8 cellular contexts compared by ENCODE assay signal in the genomic region with DNA sequence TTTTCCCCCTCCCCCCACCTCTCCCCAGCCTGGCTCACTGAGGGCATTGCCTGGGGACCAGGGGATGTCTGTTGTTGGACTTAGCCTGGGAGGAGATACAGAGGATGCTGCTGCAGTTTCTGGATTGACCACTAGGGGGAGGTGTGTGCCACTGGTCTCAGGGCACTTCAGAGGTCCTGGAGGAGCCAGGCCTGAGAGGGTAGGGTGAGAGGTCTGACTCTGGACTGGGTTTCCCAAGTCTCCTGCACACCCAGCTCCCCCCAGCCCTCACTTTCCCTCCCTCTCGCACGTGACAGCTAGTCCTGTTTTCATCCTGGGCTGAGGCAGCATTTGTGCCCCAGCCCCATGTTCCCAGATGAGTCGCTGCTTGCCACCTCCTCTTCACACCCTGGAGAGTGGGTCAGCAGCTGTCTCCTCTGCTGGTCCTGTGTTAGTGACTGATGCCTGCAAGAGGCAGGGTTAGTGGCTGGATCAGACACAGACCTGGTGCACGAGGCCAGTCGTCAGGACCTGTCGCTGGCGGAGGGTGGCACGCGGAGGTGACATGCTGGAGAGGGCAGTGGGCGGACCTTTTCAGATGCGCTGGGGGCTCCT. TPM values are rescaled to one million over a fixed set of nuclear protein-coding genes. Genes with fewer than 3 reads are reported as not detected.
DNase-seq lines count a peak whose midpoint lies in the region; ATAC-seq, FAIRE-seq and TF ChIP-seq lines count a peak whose summit lies in the region.

No MANE protein-coding gene starts in this region.

- no peaks in the 10 kb centered on the region for H3K9me3 ChIP-seq in endothelial cell of umbilical vein (replicated peaks; ENCODE audit: control insufficient read depth, insufficient read depth, low read length)

- no peak overlapping the region for H3K9ac ChIP-seq in endothelial cell of umbilical vein (replicated peaks; ENCODE audit: extremely low read depth, insufficient read depth, low read length)

- no peak overlapping the region for H2AFZ ChIP-seq in endothelial cell of umbilical vein (ENCODE audit: low read depth, low read length)

- ATAC-seq in GM18907 (IDR thresholded peaks at IDR 0.05; ENCODE audit: unreplicated experiment) (peak; percentile 74), HG03342 (IDR thresholded peaks at IDR 0.05; ENCODE audit: unreplicated experiment) (peak; percentile 67)

- no peaks in the 10 kb centered on the region for H3K27me3 ChIP-seq in BJ (ENCODE audit: control insufficient read depth, insufficient read depth, low read length)
- no peaks in the 10 kb centered on the region for H3K27me3 ChIP-seq in endothelial cell of umbilical vein (ENCODE audit: control insufficient read depth in 2 of 2, insufficient read depth in 2 of 2, low read length in 2 of 2)

- FAIRE-seq in endothelial cell of umbilical vein (lab: Jason Lieb, UNC): peak; percentile 87

- POLR2A ChIA-PET in BJ (lab: Charles Lee): interaction anchor here (0.6 to 0.7 kb wide), 2 partner anchors 24 to 1940 kb away, joined by 3 to 10 read pairs; no protein-coding TSS in a partner anchor
- POLR2A ChIA-PET in endothelial cell of umbilical vein (lab: Charles Lee): no interaction called here

- intact Hi-C loops in endothelial cell of umbilical vein (cut with micrococcal nuclease): loop anchor here (1.0 to 5.0 kb wide), 12 partner anchors 21 to 432 kb away; partner anchors contain the start of genes P4HA2 and SLC22A5

- H3K4me2 ChIP-seq in endothelial cell of umbilical vein (ENCODE audit: insufficient read depth, low read length): no peak overlapping the region

- H3K4me3 ChIP-seq in BJ (ENCODE audit: low read depth, low read length) (no peak overlapping the region), endothelial cell of umbilical vein (replicated peaks in 1 of 3; ENCODE audit: insufficient read depth in 1 of 3, low read depth in 1 of 3, low read length in 3 of 3) (no peak overlapping the region)

- H3K36me3 ChIP-seq in BJ (ENCODE audit: control insufficient read depth, insufficient read depth, low read length) (no peaks in the 10 kb centered on the region), endothelial cell of umbilical vein (ENCODE audit: control insufficient read depth in 2 of 2, extremely low read depth in 1 of 2, insufficient read depth in 2 of 2, low read length in 2 of 2) (no peaks in the 10 kb centered on the region)

- dilution Hi-C loops in endothelial cell of umbilical vein (cut with MboI; ENCODE audit: extremely low pct_ligation_motif_present, low sequenced_read_pairs): no loop called here

- H3K4me1 ChIP-seq in endothelial cell of umbilical vein (ENCODE audit: control insufficient read depth, extremely low read depth, insufficient read depth, low read length): no peaks in the 10 kb centered on the region

- no peaks in the 10 kb centered on the region for H3K9me1 ChIP-seq in endothelial cell of umbilical vein (replicated peaks; ENCODE audit: control insufficient read depth, extremely low read depth, insufficient read depth, low read length)

- no peak for DNase-seq in BJ (ENCODE audit: low read depth)
- peak; percentile 65 for DNase-seq in NOMO-1 treated with dmso at 0.1 percent for 144 hours (lab: John Stamatoyannopoulos, UW; ENCODE audit: unreplicated experiment)
- DNase-seq in activated CD8-positive, alpha-beta memory T cell treated with anti-CD3 and anti-CD28 coated beads for 48 hours (ENCODE audit: low read depth in 2 of 3, low spot score in 2 of 3): peak in 2 of 3 experiments; percentile 89 to 91
- peak; percentile 78 for DNase-seq in endothelial cell of umbilical vein (ENCODE audit: low read depth, low spot score)
- DNase-seq in middle frontal gyrus (ENCODE audit: extremely low spot score, low spot score): peak; percentile 16
- peak; percentile 53 to 81 for DNase-seq in stimulated activated CD8-positive, alpha-beta memory T cell treated with anti-CD3 and anti-CD28 coated beads, Interleukin-4, amount 100 ng/mL, for 4 hours (ENCODE audit: low read depth in 2 of 2, low spot score in 1 of 2)

- no peak overlapping the region for H3K27ac ChIP-seq in endothelial cell of umbilical vein (ENCODE audit: insufficient read depth, low read depth, low read length)

- TF ChIP-seq POLR2A in endothelial cell of umbilical vein (IDR thresholded peaks at IDR 0.05; ENCODE audit: low read depth, low read length): no peak

- no TSS peak for BruUV-seq in endothelial cell of umbilical vein (replicated peaks; lab: Mats Ljungman, UMichigan)

- peak; percentile 98 for TF ChIP-seq CTCF in BJ (IDR thresholded peaks at IDR 0.05; ENCODE audit: insufficient read depth, low read depth, low read length)
- TF ChIP-seq CTCF in endothelial cell of umbilical vein (IDR thresholded peaks at IDR 0.05; ENCODE audit: extremely low read depth in 1 of 2, insufficient read depth in 1 of 2, low read depth in 1 of 2, low read length in 2 of 2): peak; percentile 93 to 97

- no peaks in the 10 kb centered on the region for H4K20me1 ChIP-seq in endothelial cell of umbilical vein (replicated peaks; ENCODE audit: control insufficient read depth, extremely low read depth, insufficient read depth, low read length)

- CTCF ChIA-PET in BJ (lab: Yijun Ruan, JAX) (interaction anchor here (0.6 to 4.6 kb wide), 35 partner anchors 9 to 478 kb away, joined by 3 to 33 read pairs (median 6); partner anchors contain the start of genes ACSL6 and CSF2), endothelial cell of umbilical vein (lab: Charles Lee) (interaction anchor here (0.6 to 3.7 kb wide), 23 partner anchors 8 to 475 kb away, joined by 3 to 32 read pairs (median 4); partner anchors contain the start of genes CSF2, P4HA2 and SLC22A4)

- no peaks in the 10 kb centered on the region for H3K79me2 ChIP-seq in endothelial cell of umbilical vein (ENCODE audit: control insufficient read depth, insufficient read depth, low read length)

TF ChIP-seq in endothelial cell of umbilical vein, 7 proteins besides CTCF, POLR2A, EP300 and RAD21:
- no peak for TF ChIP-seq GATA2 (IDR thresholded peaks at IDR 0.05; ENCODE audit: insufficient read depth, insufficient read length, low read depth, low read length)
- no peak for TF ChIP-seq FOS (IDR thresholded peaks at IDR 0.05; ENCODE audit: borderline replicate concordance, insufficient read depth, low read length)
- no peak for TF ChIP-seq JUN (IDR thresholded peaks at IDR 0.05; ENCODE audit: borderline replicate concordance, insufficient read depth, insufficient read length, low read depth)
- no peak for TF ChIP-seq POLR2AphosphoS5 (IDR thresholded peaks at IDR 0.05; ENCODE audit: insufficient read depth, low read depth, low read length)
- TF ChIP-seq MAX (IDR thresholded peaks at IDR 0.05; ENCODE audit: insufficient read depth, insufficient read length): no peak
- TF ChIP-seq EZH2 (IDR thresholded peaks at IDR 0.05; ENCODE audit: borderline replicate concordance, low read depth, low read length, severe bottlenecking): no peak
- TF ChIP-seq MYC (IDR thresholded peaks at IDR 0.05; ENCODE audit: low read depth, low read length): no peak

RNA-seq across cellular contexts. Expression of gene IL3, which starts 4.4 kb away (rescaled TPM):
- not detected in 2 replicates for polyA plus RNA-seq in BJ (2011; rRNA removed)
- not detected in 2 replicates for polyA minus RNA-seq in BJ (2011; rRNA and poly(A)+ RNA removed)
- total RNA-seq in endothelial cell of umbilical vein: not detected in 2 replicates
- not detected in 2 replicates for polyA plus RNA-seq in endothelial cell of umbilical vein
- not detected in 2 replicates for polyA plus RNA-seq in endothelial cell of umbilical vein (2011; cell fraction: cytosol; rRNA removed)
- polyA plus RNA-seq in endothelial cell of umbilical vein (2011; cell fraction: nucleus; rRNA removed): not detected in 2 replicates
- not detected in 2 replicates for polyA plus RNA-seq in endothelial cell of umbilical vein (2012)
- polyA minus RNA-seq in endothelial cell of umbilical vein: not detected in 2 replicates
- not detected for polyA minus RNA-seq in endothelial cell of umbilical vein (2011; cell fraction: cytosol; rRNA and poly(A)+ RNA removed)
- polyA minus RNA-seq in endothelial cell of umbilical vein (2011; cell fraction: nucleus; rRNA and poly(A)+ RNA removed): not detected in 2 replicates

RNA-seq across cellular contexts. Expression of gene CSF2, which starts 8.8 kb away (rescaled TPM):
- polyA plus RNA-seq in BJ (2011; rRNA removed): not detected in 2 replicates
- polyA minus RNA-seq in BJ (2011; rRNA and poly(A)+ RNA removed): not detected in 2 replicates
- total RNA-seq in endothelial cell of umbilical vein: not detected in 2 replicates
- not detected in 2 replicates for polyA plus RNA-seq in endothelial cell of umbilical vein
- polyA plus RNA-seq in endothelial cell of umbilical vein (2011; cell fraction: cytosol; rRNA removed): 0.08 TPM in 1 of 2 replicates, not detected in the other
- polyA plus RNA-seq in endothelial cell of umbilical vein (2011; cell fraction: nucleus; rRNA removed): not detected in 2 replicates
- 0.48 TPM in 1 of 2 replicates, not detected in the other for polyA plus RNA-seq in endothelial cell of umbilical vein (2012)
- polyA minus RNA-seq in endothelial cell of umbilical vein: not detected in 2 replicates
- not detected for polyA minus RNA-seq in endothelial cell of umbilical vein (2011; cell fraction: cytosol; rRNA and poly(A)+ RNA removed)
- polyA minus RNA-seq in endothelial cell of umbilical vein (2011; cell fraction: nucleus; rRNA and poly(A)+ RNA removed): not detected in 2 replicates

RNA-seq across cellular contexts. Expression of gene ACSL6, which starts 53.4 kb away (rescaled TPM):
- not detected in 2 replicates for polyA plus RNA-seq in BJ (2011; rRNA removed)
- not detected in 2 replicates for polyA minus RNA-seq in BJ (2011; rRNA and poly(A)+ RNA removed)
- not detected in 2 replicates for total RNA-seq in endothelial cell of umbilical vein
- not detected in 2 replicates for polyA plus RNA-seq in endothelial cell of umbilical vein
- not detected in 2 replicates for polyA plus RNA-seq in endothelial cell of umbilical vein (2011; cell fraction: cytosol; rRNA removed)
- polyA plus RNA-seq in endothelial cell of umbilical vein (2011; cell fraction: nucleus; rRNA removed): not detected in 2 replicates
- polyA plus RNA-seq in endothelial cell of umbilical vein (2012): not detected in 2 replicates
- not detected in 2 replicates for polyA minus RNA-seq in endothelial cell of umbilical vein
- polyA minus RNA-seq in endothelial cell of umbilical vein (2011; cell fraction: cytosol; rRNA and poly(A)+ RNA removed): not detected
- polyA minus RNA-seq in endothelial cell of umbilical vein (2011; cell fraction: nucleus; rRNA and poly(A)+ RNA removed): not detected in 2 replicates
